2 cellular contexts compared by ENCODE assay signal in genomic region chr17:50056217-50056960, GRCh38.
A peak's percentile ranks its signal among the peaks of the same experiment; 100 is the strongest.
TF ChIP-seq lines count a peak whose summit lies in the region.

No MANE protein-coding gene starts in this region.

TF ChIP-seq in WTC11, 78 proteins besides CTCF, POLR2A, EP300 and RAD21 (continued from another document and continues in another):
- TF ChIP-seq, protein P1, sequence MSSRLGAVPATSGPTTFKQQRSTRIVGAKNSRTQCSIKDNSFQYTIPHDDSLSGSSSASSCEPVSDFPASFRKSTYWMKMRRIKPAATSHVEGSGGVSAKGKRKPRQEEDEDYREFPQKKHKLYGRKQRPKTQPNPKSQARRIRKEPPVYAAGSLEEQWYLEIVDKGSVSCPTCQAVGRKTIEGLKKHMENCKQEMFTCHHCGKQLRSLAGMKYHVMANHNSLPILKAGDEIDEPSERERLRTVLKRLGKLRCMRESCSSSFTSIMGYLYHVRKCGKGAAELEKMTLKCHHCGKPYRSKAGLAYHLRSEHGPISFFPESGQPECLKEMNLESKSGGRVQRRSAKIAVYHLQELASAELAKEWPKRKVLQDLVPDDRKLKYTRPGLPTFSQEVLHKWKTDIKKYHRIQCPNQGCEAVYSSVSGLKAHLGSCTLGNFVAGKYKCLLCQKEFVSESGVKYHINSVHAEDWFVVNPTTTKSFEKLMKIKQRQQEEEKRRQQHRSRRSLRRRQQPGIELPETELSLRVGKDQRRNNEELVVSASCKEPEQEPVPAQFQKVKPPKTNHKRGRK (CRISPR knock-in tag; IDR thresholded peaks at IDR 0.05; ENCODE audit: borderline replicate concordance), result no peak
- peak; percentile 22; the same call in 1 of the 2 replicates for TF ChIP-seq MAX (CRISPR knock-in tag; IDR thresholded peaks at IDR 0.05)
- 0 out of 2 replicates have a peak, but pooled peaks have one; percentile 30 for TF ChIP-seq RELA (CRISPR knock-in tag; IDR thresholded peaks at IDR 0.05; ENCODE audit: borderline replicate concordance)
- TF ChIP-seq ZBTB21 (CRISPR knock-in tag; IDR thresholded peaks at IDR 0.05; ENCODE audit: borderline replicate concordance), result no peak
- 0 out of 2 replicates have a peak, but pooled peaks have one; percentile 67 for TF ChIP-seq NR3C1 (CRISPR knock-in tag; conservative IDR thresholded peaks at IDR 0.05; ENCODE audit: low read depth)
- TF ChIP-seq, protein P2, sequence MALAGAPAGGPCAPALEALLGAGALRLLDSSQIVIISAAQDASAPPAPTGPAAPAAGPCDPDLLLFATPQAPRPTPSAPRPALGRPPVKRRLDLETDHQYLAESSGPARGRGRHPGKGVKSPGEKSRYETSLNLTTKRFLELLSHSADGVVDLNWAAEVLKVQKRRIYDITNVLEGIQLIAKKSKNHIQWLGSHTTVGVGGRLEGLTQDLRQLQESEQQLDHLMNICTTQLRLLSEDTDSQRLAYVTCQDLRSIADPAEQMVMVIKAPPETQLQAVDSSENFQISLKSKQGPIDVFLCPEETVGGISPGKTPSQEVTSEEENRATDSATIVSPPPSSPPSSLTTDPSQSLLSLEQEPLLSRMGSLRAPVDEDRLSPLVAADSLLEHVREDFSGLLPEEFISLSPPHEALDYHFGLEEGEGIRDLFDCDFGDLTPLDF (CRISPR knock-in tag; IDR thresholded peaks at IDR 0.05), result 0 out of 2 replicates have a peak, but pooled peaks have one; percentile 15
- no peak for TF ChIP-seq ZNF423 (CRISPR knock-in tag; IDR thresholded peaks at IDR 0.05)
- no peak for TF ChIP-seq TEAD4 (CRISPR knock-in tag; IDR thresholded peaks at IDR 0.05)
- TF ChIP-seq, protein P3, sequence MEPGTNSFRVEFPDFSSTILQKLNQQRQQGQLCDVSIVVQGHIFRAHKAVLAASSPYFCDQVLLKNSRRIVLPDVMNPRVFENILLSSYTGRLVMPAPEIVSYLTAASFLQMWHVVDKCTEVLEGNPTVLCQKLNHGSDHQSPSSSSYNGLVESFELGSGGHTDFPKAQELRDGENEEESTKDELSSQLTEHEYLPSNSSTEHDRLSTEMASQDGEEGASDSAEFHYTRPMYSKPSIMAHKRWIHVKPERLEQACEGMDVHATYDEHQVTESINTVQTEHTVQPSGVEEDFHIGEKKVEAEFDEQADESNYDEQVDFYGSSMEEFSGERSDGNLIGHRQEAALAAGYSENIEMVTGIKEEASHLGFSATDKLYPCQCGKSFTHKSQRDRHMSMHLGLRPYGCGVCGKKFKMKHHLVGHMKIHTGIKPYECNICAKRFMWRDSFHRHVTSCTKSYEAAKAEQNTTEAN (CRISPR knock-in tag; IDR thresholded peaks at IDR 0.05), result peak; percentile 90
- TF ChIP-seq, protein P4, sequence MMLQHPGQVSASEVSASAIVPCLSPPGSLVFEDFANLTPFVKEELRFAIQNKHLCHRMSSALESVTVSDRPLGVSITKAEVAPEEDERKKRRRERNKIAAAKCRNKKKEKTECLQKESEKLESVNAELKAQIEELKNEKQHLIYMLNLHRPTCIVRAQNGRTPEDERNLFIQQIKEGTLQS (CRISPR knock-in tag; conservative IDR thresholded peaks at IDR 0.05), result no peak
- TF ChIP-seq, protein P5, sequence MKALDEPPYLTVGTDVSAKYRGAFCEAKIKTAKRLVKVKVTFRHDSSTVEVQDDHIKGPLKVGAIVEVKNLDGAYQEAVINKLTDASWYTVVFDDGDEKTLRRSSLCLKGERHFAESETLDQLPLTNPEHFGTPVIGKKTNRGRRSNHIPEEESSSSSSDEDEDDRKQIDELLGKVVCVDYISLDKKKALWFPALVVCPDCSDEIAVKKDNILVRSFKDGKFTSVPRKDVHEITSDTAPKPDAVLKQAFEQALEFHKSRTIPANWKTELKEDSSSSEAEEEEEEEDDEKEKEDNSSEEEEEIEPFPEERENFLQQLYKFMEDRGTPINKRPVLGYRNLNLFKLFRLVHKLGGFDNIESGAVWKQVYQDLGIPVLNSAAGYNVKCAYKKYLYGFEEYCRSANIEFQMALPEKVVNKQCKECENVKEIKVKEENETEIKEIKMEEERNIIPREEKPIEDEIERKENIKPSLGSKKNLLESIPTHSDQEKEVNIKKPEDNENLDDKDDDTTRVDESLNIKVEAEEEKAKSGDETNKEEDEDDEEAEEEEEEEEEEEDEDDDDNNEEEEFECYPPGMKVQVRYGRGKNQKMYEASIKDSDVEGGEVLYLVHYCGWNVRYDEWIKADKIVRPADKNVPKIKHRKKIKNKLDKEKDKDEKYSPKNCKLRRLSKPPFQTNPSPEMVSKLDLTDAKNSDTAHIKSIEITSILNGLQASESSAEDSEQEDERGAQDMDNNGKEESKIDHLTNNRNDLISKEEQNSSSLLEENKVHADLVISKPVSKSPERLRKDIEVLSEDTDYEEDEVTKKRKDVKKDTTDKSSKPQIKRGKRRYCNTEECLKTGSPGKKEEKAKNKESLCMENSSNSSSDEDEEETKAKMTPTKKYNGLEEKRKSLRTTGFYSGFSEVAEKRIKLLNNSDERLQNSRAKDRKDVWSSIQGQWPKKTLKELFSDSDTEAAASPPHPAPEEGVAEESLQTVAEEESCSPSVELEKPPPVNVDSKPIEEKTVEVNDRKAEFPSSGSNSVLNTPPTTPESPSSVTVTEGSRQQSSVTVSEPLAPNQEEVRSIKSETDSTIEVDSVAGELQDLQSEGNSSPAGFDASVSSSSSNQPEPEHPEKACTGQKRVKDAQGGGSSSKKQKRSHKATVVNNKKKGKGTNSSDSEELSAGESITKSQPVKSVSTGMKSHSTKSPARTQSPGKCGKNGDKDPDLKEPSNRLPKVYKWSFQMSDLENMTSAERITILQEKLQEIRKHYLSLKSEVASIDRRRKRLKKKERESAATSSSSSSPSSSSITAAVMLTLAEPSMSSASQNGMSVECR (CRISPR knock-in tag; IDR thresholded peaks at IDR 0.05; ENCODE audit: borderline replicate concordance), result no peak

TF ChIP-seq in HepG2, 621 proteins besides CTCF, POLR2A, EP300 and RAD21 (continued from another document and continues in another):
- TF ChIP-seq AGO1 (IDR thresholded peaks at IDR 0.05; ENCODE audit: low read depth, low read length, poor library complexity, severe bottlenecking) (peak; percentile 61), ZNF83 (CRISPR knock-in tag; IDR thresholded peaks at IDR 0.05; ENCODE audit: borderline replicate concordance) (no peak), HNRNPLL (IDR thresholded peaks at IDR 0.05; ENCODE audit: low read depth, low read length, poor library complexity, severe bottlenecking) (peak; percentile 92), ZNF878 (CRISPR knock-in tag; IDR thresholded peaks at IDR 0.05) (no peak), STAG1 (CRISPR knock-in tag; IDR thresholded peaks at IDR 0.05) (peak; percentile 32), YY1 (IDR thresholded peaks at IDR 0.05; ENCODE audit: insufficient read depth, insufficient replicate concordance, low read depth, low read length) (peak; percentile 19), HES4 (CRISPR knock-in tag; IDR thresholded peaks at IDR 0.05; ENCODE audit: borderline replicate concordance) (peak; percentile 69; the same call in 1 of the 2 replicates), GABPB1 (CRISPR knock-in tag; IDR thresholded peaks at IDR 0.05) (peak; percentile 24; the same call in 1 of the 2 replicates), MTA1 (CRISPR knock-in tag; IDR thresholded peaks at IDR 0.05; ENCODE audit: borderline replicate concordance) (0 out of 2 replicates have a peak, but pooled peaks have one; percentile 15), EED (CRISPR knock-in tag; IDR thresholded peaks at IDR 0.05) (peak; percentile 71; the same call in 1 of the 2 replicates), TFAP4 (IDR thresholded peaks at IDR 0.05; ENCODE audit: borderline replicate concordance, low read depth) (no peak), CREBL2 (CRISPR knock-in tag; IDR thresholded peaks at IDR 0.05; ENCODE audit: borderline replicate concordance) (no peak), MXD3 (CRISPR knock-in tag; IDR thresholded peaks at IDR 0.05) (peak; percentile 53; the same call in 1 of the 2 replicates), SALL1 (CRISPR knock-in tag; IDR thresholded peaks at IDR 0.05) (peak; percentile 36; the same call in 1 of the 2 replicates), HOXA3 (CRISPR knock-in tag; IDR thresholded peaks at IDR 0.05) (0 out of 2 replicates have a peak, but pooled peaks have one; percentile 48), XRCC5 (optimal IDR thresholded peaks at IDR 0.05; ENCODE audit: low read length) (peak; percentile 83), MXD1 (CRISPR knock-in tag; IDR thresholded peaks at IDR 0.05) (peak; percentile 47; the same call in 1 of the 2 replicates), ZNF574 (CRISPR knock-in tag; IDR thresholded peaks at IDR 0.05) (0 out of 2 replicates have a peak, but pooled peaks have one; percentile 18), ONECUT2 (CRISPR knock-in tag; IDR thresholded peaks at IDR 0.05) (no peak), ZNF446 (CRISPR knock-in tag; IDR thresholded peaks at IDR 0.05) (0 out of 2 replicates have a peak, but pooled peaks have one; percentile 59), FOXC1 (CRISPR knock-in tag; IDR thresholded peaks at IDR 0.05; ENCODE audit: borderline replicate concordance) (peak; percentile 55), GZF1 (CRISPR knock-in tag; IDR thresholded peaks at IDR 0.05) (no peak), ZNF790 (CRISPR knock-in tag; IDR thresholded peaks at IDR 0.05; ENCODE audit: borderline replicate concordance) (peak; percentile 32; the same call in 1 of the 2 replicates), ZNF547 (CRISPR knock-in tag; IDR thresholded peaks at IDR 0.05) (0 out of 2 replicates have a peak, but pooled peaks have one; percentile 7), ZNF333 (CRISPR knock-in tag; IDR thresholded peaks at IDR 0.05; ENCODE audit: borderline replicate concordance) (peak; percentile 81; the same call in 1 of the 2 replicates), HDAC1 (CRISPR knock-in tag; IDR thresholded peaks at IDR 0.05) (0 out of 2 replicates have a peak, but pooled peaks have one; percentile 33), ZNF383 (CRISPR knock-in tag; IDR thresholded peaks at IDR 0.05; ENCODE audit: borderline replicate concordance) (0 out of 2 replicates have a peak, but pooled peaks have one; percentile 59), RBFOX2 (IDR thresholded peaks at IDR 0.05; ENCODE audit: low read depth, low read length) (no peak)
- TF ChIP-seq, protein P6, sequence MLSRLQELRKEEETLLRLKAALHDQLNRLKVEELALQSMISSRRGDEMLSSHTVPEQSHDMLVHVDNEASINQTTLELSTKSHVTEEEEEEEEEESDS (CRISPR knock-in tag; IDR thresholded peaks at IDR 0.05; ENCODE audit: borderline replicate concordance), result no peak
- TF ChIP-seq, protein P7, sequence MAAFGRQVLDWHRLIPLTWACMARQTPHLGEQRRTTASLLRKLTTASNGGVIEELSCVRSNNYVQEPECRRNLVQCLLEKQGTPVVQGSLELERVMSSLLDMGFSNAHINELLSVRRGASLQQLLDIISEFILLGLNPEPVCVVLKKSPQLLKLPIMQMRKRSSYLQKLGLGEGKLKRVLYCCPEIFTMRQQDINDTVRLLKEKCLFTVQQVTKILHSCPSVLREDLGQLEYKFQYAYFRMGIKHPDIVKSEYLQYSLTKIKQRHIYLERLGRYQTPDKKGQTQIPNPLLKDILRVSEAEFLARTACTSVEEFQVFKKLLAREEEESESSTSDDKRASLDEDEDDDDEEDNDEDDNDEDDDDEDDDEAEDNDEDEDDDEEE (CRISPR knock-in tag; IDR thresholded peaks at IDR 0.05), result 0 out of 2 replicates have a peak, but pooled peaks have one; percentile 38
- TF ChIP-seq, protein P8, sequence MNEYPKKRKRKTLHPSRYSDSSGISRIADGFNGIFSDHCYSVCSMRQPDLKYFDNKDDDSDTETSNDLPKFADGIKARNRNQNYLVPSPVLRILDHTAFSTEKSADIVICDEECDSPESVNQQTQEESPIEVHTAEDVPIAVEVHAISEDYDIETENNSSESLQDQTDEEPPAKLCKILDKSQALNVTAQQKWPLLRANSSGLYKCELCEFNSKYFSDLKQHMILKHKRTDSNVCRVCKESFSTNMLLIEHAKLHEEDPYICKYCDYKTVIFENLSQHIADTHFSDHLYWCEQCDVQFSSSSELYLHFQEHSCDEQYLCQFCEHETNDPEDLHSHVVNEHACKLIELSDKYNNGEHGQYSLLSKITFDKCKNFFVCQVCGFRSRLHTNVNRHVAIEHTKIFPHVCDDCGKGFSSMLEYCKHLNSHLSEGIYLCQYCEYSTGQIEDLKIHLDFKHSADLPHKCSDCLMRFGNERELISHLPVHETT (CRISPR knock-in tag; conservative IDR thresholded peaks at IDR 0.05), result no peak
